Comparison of ENCODE assay signal across 20 cellular contexts in the genomic region with DNA sequence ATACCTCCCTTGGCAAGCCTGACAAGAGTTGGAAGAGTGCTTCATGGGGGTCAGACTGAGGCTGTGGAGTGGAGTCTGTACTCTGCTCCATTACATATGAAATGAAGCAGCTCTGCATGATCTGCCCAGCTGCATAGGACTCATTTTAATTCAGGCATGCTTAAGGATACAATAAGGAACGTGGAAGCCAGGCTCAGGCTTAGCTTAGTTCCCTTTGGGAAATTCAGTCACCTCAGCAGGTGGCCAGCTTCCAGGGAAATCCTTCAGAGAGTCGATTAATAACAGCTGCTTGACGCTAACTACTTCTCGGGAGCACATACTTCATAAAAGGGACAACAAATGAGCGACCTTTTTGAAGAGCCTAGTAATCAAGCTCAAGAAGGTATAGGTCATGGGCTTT.
"Had no signal": no experiment of that assay in that cellular context is flagged by ENCODE, and none has a peak within 500 bp of the region (broad histone marks: within the 10 kb centered on the region; RNA-seq: fewer than 3 reads in every experiment).

No MANE protein-coding gene starts in this region.

- H3K27me3 ChIP-seq: body of pancreas, cardiac muscle cell, neutrophil, ovary, right atrium auricular region, tibial artery had no signal

- H3K36me3 ChIP-seq: cardiac muscle cell, neutrophil, ovary, prostate gland, right atrium auricular region, tibial artery had no signal

- ATAC-seq: body of pancreas; left ventricle myocardium superior; natural killer cell; stimulated activated naive CD8-positive, alpha-beta T cell treated with anti-CD3 and anti-CD28 coated beads, Interleukin-15, Interleukin-2, amounts not matched to agents 100 U/mL and 50 U/mL, for 24 hours had no signal

- H3K4me1 ChIP-seq: body of pancreas, prostate gland, right atrium auricular region, tibial artery had no signal

- H3K9me3 ChIP-seq: body of pancreas, neutrophil, ovary, prostate gland, right atrium auricular region, tibial artery had no signal

- DNase-seq: activated gamma-delta T cell treated with Interleukin-2 at 50 U/mL for 16 hours; activated T-cell treated with anti-CD3 and anti-CD28 coated beads, Interleukin-2, amount 50 U/mL, for 1 hour; anterior cingulate cortex; effector CD4-positive, alpha-beta T cell; erythroblast; foreskin fibroblast; left ventricle myocardium superior; mammary epithelial cell; midbrain; natural killer cell; ovary; stimulated activated CD4-positive, alpha-beta T cell treated with anti-CD3 and anti-CD28 coated beads, Interleukin-4, amount 100 ng/mL, for 4 hours; stimulated activated naive CD8-positive, alpha-beta T cell treated with anti-CD3 and anti-CD28 coated beads, Interleukin-15, Interleukin-2, amounts not matched to agents 100 U/mL and 50 U/mL, for 24 hours; T-helper 2 cell; tibial artery had no signal

- H3K4me3 ChIP-seq: body of pancreas, cardiac muscle cell, ovary, prostate gland, right atrium auricular region, tibial artery had no signal
